29 cellular contexts compared by ENCODE assay signal in the genomic region with DNA sequence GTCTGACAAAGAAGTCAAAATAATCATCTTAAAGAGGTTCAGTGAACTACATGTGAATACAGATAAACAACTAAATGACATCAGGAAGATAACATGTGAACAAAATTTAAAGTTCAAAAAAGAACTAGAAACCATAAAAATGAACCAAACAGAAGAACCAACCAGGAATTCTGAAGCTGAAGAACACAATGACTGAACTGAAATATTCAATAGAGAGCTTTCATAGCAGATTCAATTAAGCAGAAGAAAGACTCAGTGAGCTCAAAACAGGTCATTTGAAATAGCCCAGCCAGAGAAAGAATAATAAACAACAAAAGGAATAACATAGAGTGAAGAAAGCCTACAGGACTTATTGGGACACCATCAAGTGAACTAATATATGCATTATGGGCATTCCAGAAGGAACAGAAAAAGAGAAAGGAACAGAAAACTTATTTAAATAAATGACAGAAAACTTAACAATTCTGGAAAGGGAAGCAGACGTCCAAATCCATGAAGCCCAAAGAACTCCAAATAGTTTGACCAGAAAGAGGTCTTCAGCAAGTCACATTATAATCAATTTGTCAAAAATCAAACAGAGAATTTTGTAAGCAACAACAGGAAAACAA.
"Had no signal": no experiment of that assay in that cellular context is flagged by ENCODE, and none has a peak within 500 bp of the region (broad histone marks: within the 10 kb centered on the region; RNA-seq: fewer than 3 reads in every experiment).

No MANE protein-coding gene starts in this region.

- H3K27me3 ChIP-seq: colonic mucosa, dorsolateral prefrontal cortex, esophagus muscularis mucosa, gastrocnemius medialis, gastroesophageal sphincter, hepatocyte had no signal

- H2AFZ ChIP-seq: hepatocyte had no signal

- FAIRE-seq: endometrium, endothelial cell of umbilical vein, frontal cortex had no signal

- H3K4me3 ChIP-seq: colonic mucosa, coronary artery, dorsolateral prefrontal cortex, esophagus muscularis mucosa, esophagus squamous epithelium, gastrocnemius medialis, gastroesophageal sphincter, heart left ventricle, heart right ventricle, hepatocyte had no signal

- H3K36me3 ChIP-seq: colonic mucosa, esophagus muscularis mucosa, esophagus squamous epithelium, gastrocnemius medialis, gastroesophageal sphincter, heart left ventricle, heart right ventricle had no signal

- H3K27ac ChIP-seq: colonic mucosa, coronary artery, dorsolateral prefrontal cortex, epithelial cell of prostate, esophagus muscularis mucosa, esophagus squamous epithelium, foreskin keratinocyte, gastrocnemius medialis, gastroesophageal sphincter, heart left ventricle, heart right ventricle, hepatocyte had no signal

- H3K4me1 Mint-ChIP-seq: endodermal cell had no signal

- H3K27ac Mint-ChIP-seq: dendritic cell treated with granulocyte-macrophage colony-stimulating factor and Interleukin-4, amounts not matched to agents 40 ng/mL and 50 ng/mL, for 4 days; effector memory CD8-positive, alpha-beta T cell; endodermal cell had no signal

- ATAC-seq: effector memory CD8-positive, alpha-beta T cell; esophagus mucosa; foreskin keratinocyte; gastrocnemius medialis; gastroesophageal sphincter; heart left ventricle; heart right ventricle had no signal

- H3K79me2 ChIP-seq: hepatocyte had no signal

- H3K9me3 ChIP-seq: colonic mucosa had no signal

- DNase-seq: colonic mucosa; cortex of kidney; dermis blood vessel endothelial cell; dorsolateral prefrontal cortex; effector CD4-positive, alpha-beta T cell; effector CD8-positive, alpha-beta T cell; effector memory CD4-positive, alpha-beta T cell; effector memory CD8-positive, alpha-beta T cell; endodermal cell; erythroblast; esophagus squamous epithelium; foreskin fibroblast; foreskin keratinocyte; foreskin melanocyte; gastrocnemius medialis; glutamatergic neuron; head of caudate nucleus; heart left ventricle; heart right ventricle had no signal

- H3K4me1 ChIP-seq: colonic mucosa, esophagus muscularis mucosa, esophagus squamous epithelium, foreskin keratinocyte, gastrocnemius medialis, gastroesophageal sphincter, heart left ventricle, heart right ventricle had no signal

- H3K4me2 ChIP-seq: hepatocyte had no signal

- H3K4me3 Mint-ChIP-seq: dendritic cell treated with granulocyte-macrophage colony-stimulating factor and Interleukin-4, amounts not matched to agents 40 ng/mL and 50 ng/mL, for 4 days; effector memory CD8-positive, alpha-beta T cell; endodermal cell had no signal
